ENCODE assay signal across 19 cellular contexts in genomic region chrX:33447285-33447684, GRCh38.
DNase-seq lines count a peak whose midpoint lies in the region; ATAC-seq and TF ChIP-seq lines count a peak whose summit lies in the region.
"Had no signal": no experiment of that assay in that cellular context is flagged by ENCODE, and none has a peak within 500 bp of the region (broad histone marks: within the 10 kb centered on the region; RNA-seq: fewer than 3 reads in every experiment).

No MANE protein-coding gene starts in this region.

- no peak overlapping the region for H2AK5ac ChIP-seq in IMR-90 (ENCODE audit: low read depth, low read length)

- DNase-seq in IMR-90 = peak; percentile 0
- DNase-seq in hepatic stellate cell (ENCODE audit: low spot score) = peak; percentile 6
- DNase-seq in psoas muscle = no peak
- DNase-seq in smooth muscle cell (lab: John Stamatoyannopoulos, UW; ENCODE audit: unreplicated experiment) = no peak
- no peak for DNase-seq in stimulated activated naive B cell treated with anti-CD40 and anti-IgM and Interleukin-4, amounts not matched to agents 10 μg/mL and 1 μg/mL and 100 μg/mL, for 72 hours
- no peak for DNase-seq in KBM-7
- DNase-seq: ACHN; BE2C; C1 segment of cervical spinal cord; CD4-positive, CD25-positive, alpha-beta regulatory T cell; CD8-positive, alpha-beta memory T cell; COR-L47; DMS 273 treated with DMSO at 0.1 percent for 48 hours; DMS79; GDM1; GM23248 had no signal

- H3K9me3 Mint-ChIP-seq in stimulated activated naive B cell treated with anti-CD40 and anti-IgM and Interleukin-4, amounts not matched to agents 10 μg/mL and 1 μg/mL and 100 μg/mL, for 72 hours = no peaks in the 10 kb centered on the region

- H3K27ac ChIP-seq in IMR-90 (ENCODE audit: insufficient read depth, low read length) = no peak overlapping the region
- H3K27ac ChIP-seq in psoas muscle = peak overlapping the region; percentile 39
- H3K27ac ChIP-seq in smooth muscle cell (ENCODE audit: low read depth) = no peak overlapping the region
- H3K27ac ChIP-seq: GM23248 had no signal

- in situ Hi-C loops in IMR-90 (cut with MboI; ENCODE audit: low sequenced_read_pairs) = loop anchor here (25.0 kb wide), 1 partner anchor 840 kb away; no protein-coding TSS in a partner anchor
- in situ Hi-C loops in KBM-7 (cut with MboI; ENCODE audit: low pct_unique_long_range_greater_than_20kb, low sequenced_read_pairs) = no loop called here

- intact Hi-C loops in IMR-90 (cut with micrococcal nuclease) = no loop called here
- intact Hi-C loops in psoas muscle (cut with DNase I) = no loop called here

- no peaks in the 10 kb centered on the region for H3K4me1 Mint-ChIP-seq in stimulated activated naive B cell treated with anti-CD40 and anti-IgM and Interleukin-4, amounts not matched to agents 10 μg/mL and 1 μg/mL and 100 μg/mL, for 72 hours
- H3K4me1 Mint-ChIP-seq: CD4-positive, CD25-positive, alpha-beta regulatory T cell; CD8-positive, alpha-beta memory T cell had no signal

- H3K9me3 ChIP-seq in IMR-90 (ENCODE audit: control insufficient read depth, insufficient read depth, low read length) = no peaks in the 10 kb centered on the region; the same call in none of the 2 replicates
- H3K9me3 ChIP-seq in psoas muscle = peaks cover 2% of the 10 kb centered on the region
- no peaks in the 10 kb centered on the region for H3K9me3 ChIP-seq in smooth muscle cell (replicated peaks; ENCODE audit: low read depth)
- H3K9me3 ChIP-seq: BE2C, HAP-1 had no signal

- no peaks in the 10 kb centered on the region for H3K79me1 ChIP-seq in IMR-90 (ENCODE audit: low read depth in 1 of 2, low read length in 2 of 2)

- no peaks in the 10 kb centered on the region for H3F3A ChIP-seq in smooth muscle cell (ENCODE audit: low read depth)

- H2BK120ac ChIP-seq in IMR-90 (ENCODE audit: low read depth, low read length) = no peak overlapping the region

- H2AK9ac ChIP-seq in IMR-90 (replicated peaks; ENCODE audit: low read depth, low read length, poor library complexity) = no peak overlapping the region

- H2BK15ac ChIP-seq in IMR-90 (ENCODE audit: low read depth, low read length) = no peak overlapping the region

- CTCF ChIA-PET in IMR-90 (lab: Yijun Ruan, JAX) = no interaction called here

- no peak overlapping the region for H4K5ac ChIP-seq in IMR-90 (ENCODE audit: low read depth, low read length)

- H3K4me3 ChIP-seq in IMR-90 (ENCODE audit: insufficient read depth, low read depth, low read length) (no peak overlapping the region), psoas muscle (peak overlapping the region; percentile 8), smooth muscle cell (no peak overlapping the region)
- H3K4me3 ChIP-seq: GM23248, HAP-1 had no signal

- no peak overlapping the region for H4K8ac ChIP-seq in IMR-90 (ENCODE audit: low read depth in 2 of 2, low read length in 2 of 2)

- H3K4me3 Mint-ChIP-seq in stimulated activated naive B cell treated with anti-CD40 and anti-IgM and Interleukin-4, amounts not matched to agents 10 μg/mL and 1 μg/mL and 100 μg/mL, for 72 hours = no peak overlapping the region
- H3K4me3 Mint-ChIP-seq: CD4-positive, CD25-positive, alpha-beta regulatory T cell; CD8-positive, alpha-beta memory T cell had no signal

- no peaks in the 10 kb centered on the region for H4K20me1 ChIP-seq in IMR-90 (ENCODE audit: insufficient read depth, low read length)
- H4K20me1 ChIP-seq in smooth muscle cell (ENCODE audit: low read depth) = no peaks in the 10 kb centered on the region

- H3K36me3 ChIP-seq in IMR-90 (ENCODE audit: control insufficient read depth, insufficient read depth, low read length) (no peaks in the 10 kb centered on the region), psoas muscle (ENCODE audit: insufficient read depth in 1 of 2, low read depth in 1 of 2) (no peaks in the 10 kb centered on the region), smooth muscle cell (ENCODE audit: low read depth) (no peaks in the 10 kb centered on the region)
- H3K36me3 ChIP-seq: BE2C, HAP-1 had no signal

- no peak for TF ChIP-seq POLR2A in IMR-90 (IDR thresholded peaks at IDR 0.05; ENCODE audit: low read depth, low read length)

- H3K56ac ChIP-seq in IMR-90 (ENCODE audit: extremely low read depth, insufficient read depth, low read length) = no peak overlapping the region

- H3K9ac ChIP-seq in IMR-90 (ENCODE audit: low read depth, low read length) = no peak overlapping the region
- no peak overlapping the region for H3K9ac ChIP-seq in smooth muscle cell (ENCODE audit: low read depth)
- H3K9ac ChIP-seq: GM23248 had no signal

- H3K79me2 ChIP-seq in smooth muscle cell (ENCODE audit: low read depth) = no peaks in the 10 kb centered on the region

- WGBS in IMR-90 (ENCODE audit: extremely low coverage in 2 of 2, insufficient read length in 1 of 2), 2 experiments = no CpG with 5 or more reads among the region's 3 CpGs
- 34 to 38% (median 35%) methylated on average over 3 of the region's 3 CpGs for WGBS in psoas muscle, 3 donors
- 84% methylated on average over 3 of the region's 3 CpGs for WGBS in smooth muscle cell (ENCODE audit: low lambda C conversion rate)

- POLR2A ChIA-PET in IMR-90 (lab: Charles Lee; ENCODE audit: unreplicated experiment) = no interaction called here

- H3K27ac Mint-ChIP-seq in stimulated activated naive B cell treated with anti-CD40 and anti-IgM and Interleukin-4, amounts not matched to agents 10 μg/mL and 1 μg/mL and 100 μg/mL, for 72 hours = no peak overlapping the region
- H3K27ac Mint-ChIP-seq: CD4-positive, CD25-positive, alpha-beta regulatory T cell; CD8-positive, alpha-beta memory T cell had no signal

- no TSS peak for BruUV-seq in IMR-90 (replicated peaks; lab: Mats Ljungman, UMichigan)

- no peaks in the 10 kb centered on the region for H3K9me1 ChIP-seq in IMR-90 (ENCODE audit: insufficient read depth, low read length)

- H3K18ac ChIP-seq in IMR-90 (ENCODE audit: low read depth, low read length) = no peak overlapping the region

- no peak overlapping the region for H3K14ac ChIP-seq in IMR-90 (replicated peaks; ENCODE audit: low read depth, low read length)

- H2BK5ac ChIP-seq in IMR-90 (ENCODE audit: low read depth, low read length, poor library complexity, severe bottlenecking) = no peak overlapping the region

- H3K36me3 Mint-ChIP-seq in stimulated activated naive B cell treated with anti-CD40 and anti-IgM and Interleukin-4, amounts not matched to agents 10 μg/mL and 1 μg/mL and 100 μg/mL, for 72 hours = no peaks in the 10 kb centered on the region
- H3K36me3 Mint-ChIP-seq: CD4-positive, CD25-positive, alpha-beta regulatory T cell; CD8-positive, alpha-beta memory T cell had no signal

- no peak overlapping the region for H3K4ac ChIP-seq in IMR-90 (ENCODE audit: low read depth, low read length)

- H3K23ac ChIP-seq in IMR-90 (ENCODE audit: low read depth, low read length) = no peak overlapping the region

- H3K27me3 ChIP-seq in IMR-90 (ENCODE audit: control insufficient read depth, insufficient read depth, low read length) = no peaks in the 10 kb centered on the region
- H3K27me3 ChIP-seq in psoas muscle (ENCODE audit: insufficient read depth in 3 of 3, low read length in 2 of 3) = no peaks in the 10 kb centered on the region
- no peaks in the 10 kb centered on the region for H3K27me3 ChIP-seq in smooth muscle cell (ENCODE audit: low read depth)
- H3K27me3 ChIP-seq: BE2C had no signal

- H3K27me3 Mint-ChIP-seq in stimulated activated naive B cell treated with anti-CD40 and anti-IgM and Interleukin-4, amounts not matched to agents 10 μg/mL and 1 μg/mL and 100 μg/mL, for 72 hours = no peaks in the 10 kb centered on the region
- H3K27me3 Mint-ChIP-seq: CD4-positive, CD25-positive, alpha-beta regulatory T cell; CD8-positive, alpha-beta memory T cell had no signal

- H3K4me2 ChIP-seq in IMR-90 (ENCODE audit: low read depth, low read length) = no peak overlapping the region
- H3K4me2 ChIP-seq in smooth muscle cell = peak overlapping the region; percentile 6

- H2BK20ac ChIP-seq in IMR-90 (ENCODE audit: low read depth, low read length) = no peak overlapping the region

- no peak for ATAC-seq in IMR-90 (ENCODE audit: low read depth)
- peak; percentile 71 to 97 (median 87) for ATAC-seq in psoas muscle
- ATAC-seq in HG03159 (IDR thresholded peaks at IDR 0.05; ENCODE audit: unreplicated experiment) = no peak
- no peak for ATAC-seq in stimulated activated naive B cell treated with anti-CD40 and anti-IgM and Interleukin-4, amounts not matched to agents 10 μg/mL and 1 μg/mL and 100 μg/mL, for 72 hours (replicated peaks)
- ATAC-seq: HepG2 had no signal

- H3K4me1 ChIP-seq in IMR-90 (ENCODE audit: control insufficient read depth, insufficient read depth, low read length) = no peaks in the 10 kb centered on the region
- no peaks in the 10 kb centered on the region for H3K4me1 ChIP-seq in psoas muscle
- H3K4me1 ChIP-seq in smooth muscle cell (ENCODE audit: low read depth) = no peaks in the 10 kb centered on the region
- H3K4me1 ChIP-seq: BE2C, HAP-1 had no signal

- dilution Hi-C loops in IMR-90 (cut with HindIII; ENCODE audit: low sequenced_read_pairs, unreplicated experiment) = no loop called here

- TF ChIP-seq CTCF in IMR-90 (conservative IDR thresholded peaks at IDR 0.05; ENCODE audit: low read depth, low read length) = no peak
- no peak for TF ChIP-seq CTCF in psoas muscle (IDR thresholded peaks at IDR 0.05)
- no peak for TF ChIP-seq CTCF in smooth muscle cell (IDR thresholded peaks at IDR 0.05; ENCODE audit: borderline replicate concordance, insufficient read depth, poor library complexity, severe bottlenecking)

- H2AFZ ChIP-seq in IMR-90 (replicated peaks; ENCODE audit: low read length, poor library complexity) = no peak overlapping the region
- no peak overlapping the region for H2AFZ ChIP-seq in smooth muscle cell (ENCODE audit: low read depth)
- H2AFZ ChIP-seq: GM23248 had no signal

- TF ChIP-seq RAD21 in IMR-90 (IDR thresholded peaks at IDR 0.05; ENCODE audit: low read length) = no peak

- no peak overlapping the region for H4K91ac ChIP-seq in IMR-90 (ENCODE audit: insufficient read depth, low read depth, low read length)

TF ChIP-seq in IMR-90, 13 proteins besides CTCF, POLR2A, EP300 and RAD21 (continues in another document):
- TF ChIP-seq BHLHE40 (IDR thresholded peaks at IDR 0.05; ENCODE audit: low read depth, low read length) = no peak
- no peak for TF ChIP-seq SMC3 (IDR thresholded peaks at IDR 0.05; ENCODE audit: low read depth, low read length)
- TF ChIP-seq MAFK (IDR thresholded peaks at IDR 0.05; ENCODE audit: low read depth, low read length) = no peak
- TF ChIP-seq FOS (IDR thresholded peaks at IDR 0.05; ENCODE audit: low read depth, low read length) = no peak
- TF ChIP-seq RCOR1 (IDR thresholded peaks at IDR 0.05; ENCODE audit: insufficient replicate concordance, low read length) = no peak
- TF ChIP-seq CHD1 (IDR thresholded peaks at IDR 0.05; ENCODE audit: low read depth, low read length) = no peak
- TF ChIP-seq MXI1 (IDR thresholded peaks at IDR 0.05; ENCODE audit: borderline replicate concordance, low read depth, low read length) = no peak
- TF ChIP-seq NFE2L2 (IDR thresholded peaks at IDR 0.05; ENCODE audit: low read depth, low read length) = no peak

Comparison
In these comparisons a context has a peak if more than half of its experiments do, and no peak if none do; other contexts are left out.
1. ATAC-seq: peak in psoas muscle (4 of 4); none in IMR-90 (single experiment), HG03159 (single experiment) and stimulated activated naive B cell treated with anti-CD40 and anti-IgM and Interleukin-4, amounts not matched to agents 10 μg/mL and 1 μg/mL and 100 μg/mL, for 72 hours (0 of 2).
2. DNase-seq: peak in IMR-90 (single experiment) and hepatic stellate cell (single experiment); none in psoas muscle (0 of 2), smooth muscle cell (single experiment), stimulated activated naive B cell treated with anti-CD40 and anti-IgM and Interleukin-4, amounts not matched to agents 10 μg/mL and 1 μg/mL and 100 μg/mL, for 72 hours (single experiment) and KBM-7 (single experiment).